ENCODE assay signal across 1 cellular context in the genomic region with DNA sequence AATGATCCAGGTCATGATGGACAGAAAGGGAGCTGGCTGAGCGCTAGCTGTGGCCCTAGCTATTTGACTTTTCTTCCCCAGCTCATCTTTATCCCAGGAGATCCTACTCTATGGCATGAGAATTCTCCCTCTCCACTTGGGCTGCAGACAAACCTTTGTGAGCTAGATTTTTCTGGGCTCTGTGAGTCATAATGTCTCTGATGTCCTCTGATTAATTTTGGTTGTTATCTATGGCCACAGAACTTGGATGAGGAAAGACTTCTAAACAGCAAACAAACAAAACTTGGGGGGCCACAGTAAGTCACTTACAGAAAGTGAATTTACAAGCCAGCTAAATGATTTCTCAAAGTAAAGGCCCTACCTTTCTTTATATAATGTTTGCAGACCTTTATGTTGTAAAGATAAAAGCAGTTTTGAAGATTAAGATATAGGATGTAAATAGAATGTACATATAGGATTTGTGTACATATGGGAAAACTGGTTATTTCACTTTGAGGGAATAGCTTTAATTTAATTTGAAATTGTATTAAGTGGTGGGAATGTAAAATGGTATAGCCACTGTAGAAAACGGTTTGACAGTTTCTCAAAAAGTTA.
TF ChIP-seq lines count a peak whose summit lies in the region.

No MANE protein-coding gene starts in this region.

TF ChIP-seq in endothelial cell of umbilical vein, 7 proteins besides CTCF, POLR2A, EP300 and RAD21:
- TF ChIP-seq POLR2AphosphoS5 (IDR thresholded peaks at IDR 0.05; ENCODE audit: insufficient read depth, low read depth, low read length) (no peak), FOS (IDR thresholded peaks at IDR 0.05; ENCODE audit: borderline replicate concordance, insufficient read depth, low read length) (peak; percentile 42), EZH2 (IDR thresholded peaks at IDR 0.05; ENCODE audit: borderline replicate concordance, low read depth, low read length, severe bottlenecking) (no peak), GATA2 (IDR thresholded peaks at IDR 0.05; ENCODE audit: insufficient read depth, insufficient read length, low read depth, low read length) (peak; percentile 59), JUN (IDR thresholded peaks at IDR 0.05; ENCODE audit: borderline replicate concordance, insufficient read depth, insufficient read length, low read depth) (no peak)
